20 cellular contexts compared by ENCODE assay signal in the genomic region with DNA sequence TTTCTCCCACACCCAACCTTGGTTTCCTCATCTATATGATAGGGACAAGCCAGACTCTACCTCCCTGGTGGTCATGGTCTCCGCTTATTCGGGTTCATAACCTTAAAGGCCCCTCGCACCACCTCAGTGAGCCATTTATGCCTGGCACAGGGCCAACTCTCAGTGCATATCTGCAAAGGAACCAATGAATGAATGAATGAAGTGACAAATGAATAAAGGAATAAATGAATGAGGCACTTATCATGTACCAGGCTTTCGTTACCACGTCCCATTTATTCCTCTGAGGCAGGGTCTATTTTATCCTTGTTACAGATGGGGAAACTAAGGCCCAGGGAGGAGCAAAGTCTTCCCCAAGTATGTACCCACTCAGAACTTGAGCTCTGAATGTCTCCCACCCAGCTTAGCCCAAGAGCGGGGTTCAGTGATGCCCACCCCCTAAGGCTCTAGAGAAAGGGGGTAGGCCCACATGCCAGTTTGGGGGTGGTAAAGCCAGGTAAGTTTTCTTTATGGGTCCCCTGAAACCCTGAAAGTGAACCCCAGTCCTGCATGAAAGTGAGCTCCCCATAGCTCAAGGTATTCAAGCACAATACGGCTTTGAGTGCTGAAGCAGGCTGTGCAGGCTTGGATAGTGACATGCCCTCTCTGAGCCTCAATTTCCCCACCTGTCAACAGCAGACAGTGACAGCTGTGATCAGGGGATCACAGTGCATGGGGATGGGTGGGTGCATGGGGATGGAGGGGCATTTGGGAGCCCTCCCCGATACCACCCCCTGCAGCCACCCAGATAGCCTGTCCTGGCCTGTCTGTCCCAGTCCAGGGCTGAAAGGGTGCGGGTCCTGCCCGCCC. TPM values are rescaled to one million over a fixed set of nuclear protein-coding genes. Genes with fewer than 3 reads are reported as not detected.
DNase-seq lines count a peak whose midpoint lies in the region; ATAC-seq and TF ChIP-seq lines count a peak whose summit lies in the region.
"Had no signal": no experiment of that assay in that cellular context is flagged by ENCODE, and none has a peak within 500 bp of the region (broad histone marks: within the 10 kb centered on the region; RNA-seq: fewer than 3 reads in every experiment).

No MANE protein-coding gene starts in this region.

- H3K27me3 Mint-ChIP-seq in CD4-positive, alpha-beta T cell = no peaks in the 10 kb centered on the region
- no peaks in the 10 kb centered on the region for H3K27me3 Mint-ChIP-seq in activated CD8-positive, alpha-beta T cell treated with anti-CD3 and anti-CD28 coated beads for 36 hours
- peaks cover 41 to 51% (median 51%) of the 10 kb centered on the region in 3 donors for H3K27me3 Mint-ChIP-seq in CD14-positive monocyte (ENCODE audit: low read depth in 3 of 3)

- POLR2A ChIA-PET in SK-N-SH (lab: Yijun Ruan, JAX) = interaction anchor here (3.3 kb wide), 1 partner anchor 11 kb away, joined by 26 read pairs; a partner anchor contains a TSS
- POLR2A ChIA-PET in CD4-positive, alpha-beta T cell (lab: Charles Lee) = interaction anchor here (0.7 to 4.3 kb wide), 6 partner anchors 11 to 129 kb away, joined by 3 to 57 read pairs (median 6); a partner anchor contains a TSS
- POLR2A ChIA-PET in activated CD8-positive, alpha-beta T cell treated with anti-CD3 and anti-CD28 coated beads for 36 hours (lab: Charles Lee) = interaction anchor here (0.7 to 6.5 kb wide), 8 partner anchors 9 to 174 kb away, joined by 3 to 122 read pairs (median 4); a partner anchor contains a TSS

- DNase-seq in SK-N-SH = no peak
- DNase-seq in CD4-positive, alpha-beta T cell = no peak
- DNase-seq in activated CD8-positive, alpha-beta T cell treated with anti-CD3 and anti-CD28 coated beads for 36 hours = no peak
- no peak for DNase-seq in NCI-H1436 treated with DMSO at 0.1 percent for 48 hours (lab: John Stamatoyannopoulos, UW)
- DNase-seq in foreskin fibroblast = no peak
- DNase-seq in CD14-positive monocyte (ENCODE audit: low spot score) = no peak
- DNase-seq: amniotic stem cell, DMS79, hypothalamus, left cardiac atrium, ovary, trophoblast cell had no signal

- H2AFZ ChIP-seq in SK-N-SH (ENCODE audit: low read depth) = no peak overlapping the region

- no peaks in the 10 kb centered on the region for H4K20me1 ChIP-seq in SK-N-SH (ENCODE audit: insufficient read depth)

- H3K27ac Mint-ChIP-seq in CD4-positive, alpha-beta T cell = peak overlapping the region; percentile 34
- peak overlapping the region; percentile 71 for H3K27ac Mint-ChIP-seq in activated CD8-positive, alpha-beta T cell treated with anti-CD3 and anti-CD28 coated beads for 36 hours
- no peak overlapping the region for H3K27ac Mint-ChIP-seq in CD14-positive monocyte
- H3K27ac Mint-ChIP-seq: stimulated activated memory B cell treated with anti-CD40 and anti-IgM and Interleukin-4, amounts not matched to agents 10 μg/mL and 1 μg/mL and 100 μg/mL, for 72 hours had no signal

- no peaks in the 10 kb centered on the region for H3K36me3 ChIP-seq in SK-N-SH (replicated peaks in 1 of 2; ENCODE audit: control insufficient read depth in 1 of 2, insufficient read depth in 2 of 2, low read length in 1 of 2)
- H3K36me3 ChIP-seq in mucosa of stomach (ENCODE audit: control insufficient read depth, insufficient read depth, low read length) = no peaks in the 10 kb centered on the region
- H3K36me3 ChIP-seq: BLaER1 treated with 17β-estradiol and CSF1 and Interleukin-3, amounts not matched to agents 10 nM and 100 nM; ovary had no signal

- 46% methylated on average over 7 of the region's 10 CpGs for WGBS in SK-N-SH (ENCODE audit: low lambda C conversion rate)

- no peak overlapping the region for H3K27ac ChIP-seq in SK-N-SH (ENCODE audit: low read depth in 2 of 2, low read length in 1 of 2)
- H3K27ac ChIP-seq in CD4-positive, alpha-beta T cell (ENCODE audit: low read depth, low read length) = no peak overlapping the region
- H3K27ac ChIP-seq: 22Rv1; BLaER1 treated with 17β-estradiol and CSF1 and Interleukin-3, amounts not matched to agents 10 nM and 100 nM; ovary had no signal

- H3K79me2 ChIP-seq in SK-N-SH (ENCODE audit: insufficient read depth) = no peaks in the 10 kb centered on the region

- H3K27me3 ChIP-seq in SK-N-SH (ENCODE audit: insufficient read depth) (peaks cover 25% of the 10 kb centered on the region), mucosa of stomach (ENCODE audit: control insufficient read depth, insufficient read depth, low read length) (peaks cover 44% of the 10 kb centered on the region)
- H3K27me3 ChIP-seq in CD4-positive, alpha-beta T cell (ENCODE audit: control insufficient read depth, insufficient read depth, low read length) = no peaks in the 10 kb centered on the region

- H3K36me3 Mint-ChIP-seq in CD4-positive, alpha-beta T cell (ENCODE audit: low read depth) = no peaks in the 10 kb centered on the region
- peaks cover 2% of the 10 kb centered on the region for H3K36me3 Mint-ChIP-seq in activated CD8-positive, alpha-beta T cell treated with anti-CD3 and anti-CD28 coated beads for 36 hours (ENCODE audit: low read depth)
- H3K36me3 Mint-ChIP-seq in CD14-positive monocyte = no peaks in the 10 kb centered on the region
- H3K36me3 Mint-ChIP-seq: stimulated activated memory B cell treated with anti-CD40 and anti-IgM and Interleukin-4, amounts not matched to agents 10 μg/mL and 1 μg/mL and 100 μg/mL, for 72 hours had no signal

- intact Hi-C loops in CD4-positive, alpha-beta T cell (cut with DNase I, micrococcal nuclease) = loop anchor here in 1 of 2 experiments (2.0 kb wide), 1 partner anchor 62 kb away; a partner anchor contains a TSS
- intact Hi-C loops in activated CD8-positive, alpha-beta T cell treated with anti-CD3 and anti-CD28 coated beads for 36 hours (cut with micrococcal nuclease) = loop anchor here (5.0 kb wide), 1 partner anchor 61 kb away; a partner anchor contains a TSS
- intact Hi-C loops in CD14-positive monocyte (cut with micrococcal nuclease) = no loop called here

- H3K4me2 ChIP-seq in SK-N-SH = no peak overlapping the region
- H3K4me2 ChIP-seq: BLaER1 treated with 17β-estradiol and CSF1 and Interleukin-3, amounts not matched to agents 10 nM and 100 nM; smooth muscle cell had no signal

- TF ChIP-seq CTCF in SK-N-SH (IDR thresholded peaks at IDR 0.05) (no peak), foreskin fibroblast (IDR thresholded peaks at IDR 0.05; ENCODE audit: low read depth, low read length) (no peak), CD14-positive monocyte (IDR thresholded peaks at IDR 0.05) (no peak)
- TF ChIP-seq CTCF in CD4-positive, alpha-beta T cell (IDR thresholded peaks at IDR 0.05) = no peak
- TF ChIP-seq CTCF in activated CD8-positive, alpha-beta T cell treated with anti-CD3 and anti-CD28 coated beads for 36 hours (IDR thresholded peaks at IDR 0.05) = no peak

- H3K4me1 Mint-ChIP-seq in CD4-positive, alpha-beta T cell (ENCODE audit: low read depth) = peaks cover 19% of the 10 kb centered on the region
- H3K4me1 Mint-ChIP-seq in activated CD8-positive, alpha-beta T cell treated with anti-CD3 and anti-CD28 coated beads for 36 hours (ENCODE audit: low read depth) = peaks cover 10% of the 10 kb centered on the region
- H3K4me1 Mint-ChIP-seq in CD14-positive monocyte = peaks cover 16% of the 10 kb centered on the region

- TF ChIP-seq EP300 in SK-N-SH (IDR thresholded peaks at IDR 0.05; ENCODE audit: borderline replicate concordance in 1 of 2, low read depth in 1 of 2, low read length in 1 of 2) = no peak

- no peak for ATAC-seq in SK-N-SH treated with all-trans-retinoic acid at 6 μM for 48 hours
- ATAC-seq in CD4-positive, alpha-beta T cell (ENCODE audit: poor library complexity) = no peak
- ATAC-seq in activated CD8-positive, alpha-beta T cell treated with anti-CD3 and anti-CD28 coated beads for 36 hours = no peak
- ATAC-seq: left cardiac atrium; stimulated activated memory B cell treated with anti-CD40 and anti-IgM and Interleukin-4, amounts not matched to agents 10 μg/mL and 1 μg/mL and 100 μg/mL, for 72 hours had no signal

- no peak overlapping the region for H3K9ac ChIP-seq in SK-N-SH
- H3K9ac ChIP-seq in mucosa of stomach (ENCODE audit: low read length) = peak overlapping the region; percentile 15
- H3K9ac ChIP-seq: BLaER1 treated with 17β-estradiol and CSF1 and Interleukin-3, amounts not matched to agents 10 nM and 100 nM had no signal

- TF ChIP-seq RAD21 in SK-N-SH (IDR thresholded peaks at IDR 0.05; ENCODE audit: low read length) = no peak

- H3F3A ChIP-seq in SK-N-SH (replicated peaks; ENCODE audit: insufficient read depth) = peaks cover 4% of the 10 kb centered on the region

- no peaks in the 10 kb centered on the region for H3K9me3 Mint-ChIP-seq in CD4-positive, alpha-beta T cell
- no peaks in the 10 kb centered on the region for H3K9me3 Mint-ChIP-seq in activated CD8-positive, alpha-beta T cell treated with anti-CD3 and anti-CD28 coated beads for 36 hours
- H3K9me3 Mint-ChIP-seq in CD14-positive monocyte = peaks cover 0 to 9% (median 2%) of the 10 kb centered on the region in 7 donors
- H3K9me3 Mint-ChIP-seq: stimulated activated memory B cell treated with anti-CD40 and anti-IgM and Interleukin-4, amounts not matched to agents 10 μg/mL and 1 μg/mL and 100 μg/mL, for 72 hours had no signal

- H3K4me3 ChIP-seq in SK-N-SH (ENCODE audit: low read depth in 2 of 2, low read length in 1 of 2) = no peak overlapping the region
- peak overlapping the region; percentile 1 for H3K4me3 ChIP-seq in mucosa of stomach (ENCODE audit: low read length)
- H3K4me3 ChIP-seq in foreskin fibroblast (ENCODE audit: low read depth in 1 of 2, low read length in 2 of 2) = no peak overlapping the region
- H3K4me3 ChIP-seq: BLaER1 treated with 17β-estradiol and CSF1 and Interleukin-3, amounts not matched to agents 10 nM and 100 nM; ovary; smooth muscle cell had no signal

- H3K9me2 ChIP-seq in SK-N-SH = no peaks in the 10 kb centered on the region

- H3K9me3 ChIP-seq in SK-N-SH = no peaks in the 10 kb centered on the region
- H3K9me3 ChIP-seq in CD4-positive, alpha-beta T cell (ENCODE audit: control insufficient read depth, low read length) = no peaks in the 10 kb centered on the region
- H3K9me3 ChIP-seq in mucosa of stomach (ENCODE audit: control insufficient read depth, low read length) = no peaks in the 10 kb centered on the region
- H3K9me3 ChIP-seq: BLaER1 treated with 17β-estradiol and CSF1 and Interleukin-3, amounts not matched to agents 10 nM and 100 nM; ovary had no signal

- H3K4me3 Mint-ChIP-seq in CD4-positive, alpha-beta T cell = peak overlapping the region; percentile 91
- H3K4me3 Mint-ChIP-seq in activated CD8-positive, alpha-beta T cell treated with anti-CD3 and anti-CD28 coated beads for 36 hours = peak overlapping the region; percentile 89
- peak overlapping the region in 1 of 2 donors; percentile 80 for H3K4me3 Mint-ChIP-seq in CD14-positive monocyte
- H3K4me3 Mint-ChIP-seq: stimulated activated memory B cell treated with anti-CD40 and anti-IgM and Interleukin-4, amounts not matched to agents 10 μg/mL and 1 μg/mL and 100 μg/mL, for 72 hours had no signal

- peaks cover 0 to 5% of the 10 kb centered on the region in 2 experiments; a peak in 1 of 4 replicates for H3K4me1 ChIP-seq in SK-N-SH (ENCODE audit: control insufficient read depth in 1 of 2, insufficient read depth in 2 of 2, low read depth in 1 of 2, low read length in 1 of 2)
- H3K4me1 ChIP-seq in mucosa of stomach (ENCODE audit: control insufficient read depth, insufficient read depth, low read length) = peaks cover 37% of the 10 kb centered on the region

- CTCF ChIA-PET in SK-N-SH (lab: Yijun Ruan, JAX) = interaction anchor here (0.6 to 4.3 kb wide), 10 partner anchors 9 to 1584 kb away, joined by 3 to 51 read pairs (median 8); a partner anchor contains a TSS
- CTCF ChIA-PET in CD4-positive, alpha-beta T cell (lab: Charles Lee) = interaction anchor here (0.6 to 4.2 kb wide), 6 partner anchors 12 to 1720 kb away, joined by 4 to 28 read pairs (median 4); a partner anchor contains a TSS
- CTCF ChIA-PET in activated CD8-positive, alpha-beta T cell treated with anti-CD3 and anti-CD28 coated beads for 36 hours (lab: Charles Lee) = interaction anchor here (1.0 to 4.8 kb wide), 10 partner anchors 12 to 80 kb away, joined by 3 to 55 read pairs (median 5); a partner anchor contains a TSS

RNA-seq across cellular contexts. Expression of a gene that starts 0.5 kb away (rescaled TPM):
- 0.02 TPM in 2 replicates for polyA plus RNA-seq in SK-N-SH (2012; rRNA removed)
- polyA plus RNA-seq in SK-N-SH (2012; cell fraction: cytosol; rRNA removed) = 0.01 TPM in 1 of 2 replicates, not detected in the other
- 0.01 and 0.02 TPM in 2 replicates for polyA plus RNA-seq in SK-N-SH (2012; cell fraction: nucleus; rRNA removed)
- total RNA-seq in CD4-positive, alpha-beta T cell = 1 to 10 TPM; 1.6 TPM
- under 1 TPM; 0.87 to 0.99 TPM for total RNA-seq in activated CD8-positive, alpha-beta T cell treated with anti-CD3 and anti-CD28 coated beads for 36 hours
- polyA plus RNA-seq in CD14-positive monocyte = not detected
- total RNA-seq: left cardiac atrium, SK-MEL-5, smooth muscle cell had no signal
- polyA plus RNA-seq: ovary, smooth muscle cell had no signal

RNA-seq across cellular contexts. Expression of a gene that starts 11.5 kb away (rescaled TPM):
- polyA plus RNA-seq in SK-N-SH (2012; rRNA removed) (2,138 and 2,695 TPM in 2 replicates), CD14-positive monocyte (1,000 to 10,000 TPM; 1,189 to 1,268 TPM)
- polyA plus RNA-seq in SK-N-SH (2012; cell fraction: cytosol; rRNA removed) = 1,924 and 2,091 TPM in 2 replicates
- 669 and 951 TPM in 2 replicates for polyA plus RNA-seq in SK-N-SH (2012; cell fraction: nucleus; rRNA removed)
- total RNA-seq in CD4-positive, alpha-beta T cell = 1,000 to 10,000 TPM; 4,157 to 4,260 TPM
- total RNA-seq in activated CD8-positive, alpha-beta T cell treated with anti-CD3 and anti-CD28 coated beads for 36 hours = 1,000 to 10,000 TPM; 3,663 to 3,679 TPM

RNA-seq across cellular contexts. Expression of a gene that starts 23.5 kb away (rescaled TPM):
- polyA plus RNA-seq in SK-N-SH (2012; rRNA removed) (1.3 and 2.0 TPM in 2 replicates), CD14-positive monocyte (10 to 100 TPM; 13.8 to 34.0 TPM)
- polyA plus RNA-seq in SK-N-SH (2012; cell fraction: cytosol; rRNA removed) = 0.67 and 0.71 TPM in 2 replicates
- 6.4 and 7.2 TPM in 2 replicates for polyA plus RNA-seq in SK-N-SH (2012; cell fraction: nucleus; rRNA removed)
- total RNA-seq in CD4-positive, alpha-beta T cell = 100 to 1,000 TPM; 120 to 121 TPM
- 100 to 1,000 TPM; 120 to 126 TPM for total RNA-seq in activated CD8-positive, alpha-beta T cell treated with anti-CD3 and anti-CD28 coated beads for 36 hours

RNA-seq across cellular contexts. Expression of a gene that starts 49.9 kb away (rescaled TPM):
- 0.21 and 0.65 TPM in 2 replicates for polyA plus RNA-seq in SK-N-SH (2012; rRNA removed)
- polyA plus RNA-seq in SK-N-SH (2012; cell fraction: cytosol; rRNA removed) = 0.17 and 0.37 TPM in 2 replicates
- polyA plus RNA-seq in SK-N-SH (2012; cell fraction: nucleus; rRNA removed) = 0.49 and 0.58 TPM in 2 replicates
- 1 to 10 TPM; 7.2 to 7.6 TPM for total RNA-seq in CD4-positive, alpha-beta T cell
- 1 to 10 TPM; 5.9 to 6.9 TPM for total RNA-seq in activated CD8-positive, alpha-beta T cell treated with anti-CD3 and anti-CD28 coated beads for 36 hours
- under 1 TPM; 0.25 to 0.64 TPM for polyA plus RNA-seq in CD14-positive monocyte
- total RNA-seq: cerebellum, left cardiac atrium, SK-MEL-5 had no signal

Comparison
In these comparisons a context has a peak if more than half of its experiments do, and no peak if none do; other contexts are left out.
1. H3K27ac Mint-ChIP-seq: peak in CD4-positive, alpha-beta T cell (single experiment) and activated CD8-positive, alpha-beta T cell treated with anti-CD3 and anti-CD28 coated beads for 36 hours (single experiment); none in CD14-positive monocyte (0 of 7).